In the genomic region with DNA sequence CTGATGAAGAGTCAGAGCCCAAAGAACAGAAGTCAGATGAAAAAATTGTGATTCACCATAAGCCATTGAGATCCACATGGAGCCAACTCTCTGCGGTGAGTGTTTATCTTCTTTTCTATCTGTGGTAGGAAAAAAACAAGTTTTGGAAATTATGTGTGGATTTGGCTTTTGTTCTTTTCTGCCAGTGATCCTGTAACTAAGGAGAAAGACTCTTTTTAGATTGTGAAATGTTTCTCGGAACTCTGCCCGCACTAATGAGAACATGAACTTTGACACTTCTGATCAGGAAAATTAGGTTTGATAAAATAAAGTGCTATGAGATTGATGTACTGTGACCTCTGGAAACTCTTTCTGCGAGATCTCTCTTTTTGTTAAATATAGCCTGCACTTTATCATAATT, we compare ENCODE assay signal across 20 cellular contexts. TPM values are rescaled to one million over a fixed set of nuclear protein-coding genes. Genes with fewer than 3 reads are reported as not detected.
DNase-seq lines count a peak whose midpoint lies in the region; ATAC-seq and TF ChIP-seq lines count a peak whose summit lies in the region.
"Had no signal": no experiment of that assay in that cellular context is flagged by ENCODE, and none has a peak within 500 bp of the region (broad histone marks: within the 10 kb centered on the region; RNA-seq: fewer than 3 reads in every experiment).

No MANE protein-coding gene starts in this region.

- no peak overlapping the region for H3K4me3 Mint-ChIP-seq in osteocyte (ENCODE audit: unreplicated experiment)
- H3K4me3 Mint-ChIP-seq: CD4-positive, CD25-positive, alpha-beta regulatory T cell had no signal

- WGBS in hepatocyte (ENCODE audit: low lambda C conversion rate, missing lambda C conversion rate) = 91% methylated on average over 4 of the region's 4 CpGs
- 88 to 92% methylated on average over 4 of the region's 4 CpGs for WGBS in sigmoid colon, 2 donors

- peak overlapping the region; percentile 5 for H3K4me2 ChIP-seq in hepatocyte

- H3K9me3 Mint-ChIP-seq in osteocyte (ENCODE audit: unreplicated experiment) = no peaks in the 10 kb centered on the region

- no peaks in the 10 kb centered on the region for H3K36me3 ChIP-seq in hepatocyte (replicated peaks; ENCODE audit: insufficient read depth, low read depth)
- H3K36me3 ChIP-seq in sigmoid colon = peaks cover 0 to 42% (median 0%) of the 10 kb centered on the region in 4 donors
- H3K36me3 ChIP-seq: BE2C had no signal

- DNase-seq in AG08395 (ENCODE audit: low spot score) (peak; percentile 31), amniotic epithelial cell (ENCODE audit: low read depth) (peak; percentile 95), hepatocyte (ENCODE audit: low spot score) (no peak), sigmoid colon (no peak), osteocyte (ENCODE audit: extremely low spot score, unreplicated experiment) (no peak), HCEC 1CT (no peak), posterior vena cava (ENCODE audit: low spot score) (no peak)
- DNase-seq: 8988T; BE2C; CD4-positive, CD25-positive, alpha-beta regulatory T cell; DMS153; GF-D8; GOT3; NCI-H1105; NCI-H2081 treated with DMSO at 0.1 percent for 48 hours; NCI-H446 treated with DMSO at 0.1 percent for 48 hours had no signal

- H3K27ac ChIP-seq in hepatocyte (no peak overlapping the region), sigmoid colon (peak overlapping the region in 3 of 4 donors; percentile 0 to 35 (median 8))

- H3K27me3 ChIP-seq in hepatocyte (no peaks in the 10 kb centered on the region), sigmoid colon (no peaks in the 10 kb centered on the region)
- H3K27me3 ChIP-seq: BE2C had no signal

- TF ChIP-seq EP300 in sigmoid colon (IDR thresholded peaks at IDR 0.05) = no peak

- no peaks in the 10 kb centered on the region for H3K9me2 ChIP-seq in hepatocyte (replicated peaks; ENCODE audit: insufficient read depth)

- intact Hi-C loops in sigmoid colon (cut with DNase I) = loop anchor here (10.0 kb wide), 1 partner anchor 195 kb away; a partner anchor contains a TSS
- intact Hi-C loops in posterior vena cava (cut with DNase I) = loop anchor here in 1 of 2 donors (10.0 kb wide), 1 partner anchor 115 kb away; no protein-coding TSS in a partner anchor

- no peak overlapping the region for H2AFZ ChIP-seq in hepatocyte

- no peaks in the 10 kb centered on the region for H3K27me3 Mint-ChIP-seq in osteocyte (ENCODE audit: unreplicated experiment)

- no peaks in the 10 kb centered on the region for H3K9me3 ChIP-seq in hepatocyte (ENCODE audit: low read depth)
- no peaks in the 10 kb centered on the region for H3K9me3 ChIP-seq in sigmoid colon
- H3K9me3 ChIP-seq: BE2C had no signal

- H3K4me1 Mint-ChIP-seq in osteocyte (ENCODE audit: unreplicated experiment) = peaks cover 4% of the 10 kb centered on the region

- H3K79me2 ChIP-seq in hepatocyte = peaks cover 54% of the 10 kb centered on the region

- TF ChIP-seq CTCF in hepatocyte (IDR thresholded peaks at IDR 0.05; ENCODE audit: poor library complexity) (no peak), sigmoid colon (IDR thresholded peaks at IDR 0.05) (no peak), osteocyte (IDR thresholded peaks at IDR 0.05) (no peak)

- no peak overlapping the region for H3K4me3 ChIP-seq in hepatocyte
- no peak overlapping the region for H3K4me3 ChIP-seq in sigmoid colon
- H3K4me3 ChIP-seq: GM12878, K562 had no signal

- ATAC-seq in HG03175 (IDR thresholded peaks at IDR 0.05; ENCODE audit: unreplicated experiment) = no peak
- ATAC-seq: GM12878, K562, Panc1 had no signal

- H3K36me3 Mint-ChIP-seq in osteocyte (ENCODE audit: unreplicated experiment) = peaks cover 3% of the 10 kb centered on the region
- H3K36me3 Mint-ChIP-seq: CD4-positive, CD25-positive, alpha-beta regulatory T cell had no signal

- no peak for TF ChIP-seq POLR2A in sigmoid colon (IDR thresholded peaks at IDR 0.05)

- no peaks in the 10 kb centered on the region for H4K20me1 ChIP-seq in hepatocyte (ENCODE audit: insufficient read depth, poor library complexity, severe bottlenecking)

- H3K4me1 ChIP-seq in hepatocyte (ENCODE audit: insufficient read depth) = peaks cover 23% of the 10 kb centered on the region
- peaks cover 0 to 84% (median 75%) of the 10 kb centered on the region in 4 donors for H3K4me1 ChIP-seq in sigmoid colon
- H3K4me1 ChIP-seq: BE2C had no signal

- H3K27ac Mint-ChIP-seq in osteocyte (ENCODE audit: unreplicated experiment) = no peak overlapping the region
- H3K27ac Mint-ChIP-seq: CD4-positive, CD25-positive, alpha-beta regulatory T cell had no signal

RNA-seq across cellular contexts. Expression of a gene that starts 8.4 kb away (rescaled TPM):
- total RNA-seq in hepatocyte (17.1 and 20.9 TPM in 2 replicates), sigmoid colon (100 to 1,000 TPM in 1 of 4 donors, 10 to 100 TPM in 3; 48.4 to 125 (median 81.0) TPM), osteocyte (5.4 and 5.5 TPM in 2 replicates), posterior vena cava (10 to 100 TPM; 14.4 to 24.9 TPM)
- polyA plus RNA-seq in hepatocyte (13.6 and 18.6 TPM in 2 replicates), sigmoid colon (1 to 10 TPM; 2.3 to 6.6 (median 5.4) TPM)
- total RNA-seq: CD4-positive, CD25-positive, alpha-beta regulatory T cell had no signal

Comparison
In these comparisons a context has a peak if more than half of its experiments do, and no peak if none do; other contexts are left out.
1. DNase-seq: peak in AG08395 (single experiment) and amniotic epithelial cell (single experiment); none in hepatocyte (single experiment), sigmoid colon (single experiment), osteocyte (single experiment), HCEC 1CT (single experiment) and posterior vena cava (single experiment).